2 cellular contexts compared by ENCODE assay signal in the genomic region with DNA sequence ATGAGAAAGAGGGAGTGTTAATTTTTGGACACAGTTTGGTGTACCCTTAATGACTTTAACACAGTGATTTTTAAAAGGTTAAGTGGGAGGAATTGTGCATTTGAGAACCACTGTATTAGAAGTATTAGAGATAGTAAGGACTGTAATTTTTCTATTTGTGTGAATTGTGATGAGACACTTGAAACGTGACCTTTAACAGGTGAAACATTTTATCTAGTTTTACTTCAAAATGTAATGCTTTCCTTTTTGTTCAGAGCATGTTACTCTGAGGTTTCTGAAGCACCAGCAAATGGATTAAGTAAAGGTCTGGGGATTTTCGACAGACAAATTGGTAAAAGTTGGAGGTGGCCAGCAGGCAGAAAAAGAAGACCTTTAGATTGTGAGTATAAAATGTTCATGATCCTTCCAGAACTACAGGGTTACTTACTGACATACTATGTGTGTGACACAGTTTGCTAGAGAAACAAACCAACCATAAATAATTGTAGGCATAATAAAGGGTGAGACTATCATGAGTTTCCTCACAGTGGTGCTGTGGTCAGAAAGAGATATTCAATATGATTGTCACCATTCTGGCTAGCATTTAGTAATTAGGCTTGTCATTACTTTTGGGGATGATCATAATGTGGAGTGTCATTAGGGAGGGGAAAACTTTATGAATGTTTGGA.
TF ChIP-seq lines count a peak whose summit lies in the region.

No MANE protein-coding gene starts in this region.

TF ChIP-seq in HEK293, 187 proteins besides CTCF, POLR2A, EP300 and RAD21 (continued from another document):
- TF ChIP-seq, protein P1, sequence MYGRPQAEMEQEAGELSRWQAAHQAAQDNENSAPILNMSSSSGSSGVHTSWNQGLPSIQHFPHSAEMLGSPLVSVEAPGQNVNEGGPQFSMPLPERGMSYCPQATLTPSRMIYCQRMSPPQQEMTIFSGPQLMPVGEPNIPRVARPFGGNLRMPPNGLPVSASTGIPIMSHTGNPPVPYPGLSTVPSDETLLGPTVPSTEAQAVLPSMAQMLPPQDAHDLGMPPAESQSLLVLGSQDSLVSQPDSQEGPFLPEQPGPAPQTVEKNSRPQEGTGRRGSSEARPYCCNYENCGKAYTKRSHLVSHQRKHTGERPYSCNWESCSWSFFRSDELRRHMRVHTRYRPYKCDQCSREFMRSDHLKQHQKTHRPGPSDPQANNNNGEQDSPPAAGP (tag by site-specific recombination; IDR thresholded peaks at IDR 0.05): 0 out of 2 replicates have a peak, but pooled peaks have one; percentile 44
- TF ChIP-seq ZNF600 (tag by site-specific recombination; IDR thresholded peaks at IDR 0.05) (0 out of 2 replicates have a peak, but pooled peaks have one; percentile 28), ZNF23 (tag by site-specific recombination; IDR thresholded peaks at IDR 0.05; ENCODE audit: borderline replicate concordance) (no peak), ZNF791 (tag by site-specific recombination; IDR thresholded peaks at IDR 0.05) (no peak), ZNF660 (tag by site-specific recombination; IDR thresholded peaks at IDR 0.05) (peak; percentile 89), ZNF843 (tag by site-specific recombination; IDR thresholded peaks at IDR 0.05) (0 out of 2 replicates have a peak, but pooled peaks have one; percentile 20), WT1 (tag by site-specific recombination; IDR thresholded peaks at IDR 0.05) (peak; percentile 58; the same call in 1 of the 2 replicates), ZEB2 (tag by site-specific recombination; IDR thresholded peaks at IDR 0.05) (0 out of 2 replicates have a peak, but pooled peaks have one; percentile 39), ZNF274 (IDR thresholded peaks at IDR 0.05; ENCODE audit: low read length) (no peak), ZNF274 (tag by site-specific recombination; IDR thresholded peaks at IDR 0.05; ENCODE audit: borderline replicate concordance) (no peak), KLF16 (tag by site-specific recombination; IDR thresholded peaks at IDR 0.05) (no peak)
- TF ChIP-seq, protein P2, sequence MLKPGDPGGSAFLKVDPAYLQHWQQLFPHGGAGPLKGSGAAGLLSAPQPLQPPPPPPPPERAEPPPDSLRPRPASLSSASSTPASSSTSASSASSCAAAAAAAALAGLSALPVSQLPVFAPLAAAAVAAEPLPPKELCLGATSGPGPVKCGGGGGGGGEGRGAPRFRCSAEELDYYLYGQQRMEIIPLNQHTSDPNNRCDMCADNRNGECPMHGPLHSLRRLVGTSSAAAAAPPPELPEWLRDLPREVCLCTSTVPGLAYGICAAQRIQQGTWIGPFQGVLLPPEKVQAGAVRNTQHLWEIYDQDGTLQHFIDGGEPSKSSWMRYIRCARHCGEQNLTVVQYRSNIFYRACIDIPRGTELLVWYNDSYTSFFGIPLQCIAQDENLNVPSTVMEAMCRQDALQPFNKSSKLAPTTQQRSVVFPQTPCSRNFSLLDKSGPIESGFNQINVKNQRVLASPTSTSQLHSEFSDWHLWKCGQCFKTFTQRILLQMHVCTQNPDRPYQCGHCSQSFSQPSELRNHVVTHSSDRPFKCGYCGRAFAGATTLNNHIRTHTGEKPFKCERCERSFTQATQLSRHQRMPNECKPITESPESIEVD (tag by site-specific recombination; IDR thresholded peaks at IDR 0.05): peak; percentile 62; the same call in 1 of the 2 replicates
- TF ChIP-seq, protein P3, sequence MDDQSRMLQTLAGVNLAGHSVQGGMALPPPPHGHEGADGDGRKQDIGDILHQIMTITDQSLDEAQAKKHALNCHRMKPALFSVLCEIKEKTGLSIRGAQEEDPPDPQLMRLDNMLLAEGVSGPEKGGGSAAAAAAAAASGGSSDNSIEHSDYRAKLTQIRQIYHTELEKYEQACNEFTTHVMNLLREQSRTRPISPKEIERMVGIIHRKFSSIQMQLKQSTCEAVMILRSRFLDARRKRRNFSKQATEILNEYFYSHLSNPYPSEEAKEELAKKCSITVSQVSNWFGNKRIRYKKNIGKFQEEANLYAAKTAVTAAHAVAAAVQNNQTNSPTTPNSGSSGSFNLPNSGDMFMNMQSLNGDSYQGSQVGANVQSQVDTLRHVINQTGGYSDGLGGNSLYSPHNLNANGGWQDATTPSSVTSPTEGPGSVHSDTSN (CRISPR knock-in tag; IDR thresholded peaks at IDR 0.05): no peak
- TF ChIP-seq, protein P4, sequence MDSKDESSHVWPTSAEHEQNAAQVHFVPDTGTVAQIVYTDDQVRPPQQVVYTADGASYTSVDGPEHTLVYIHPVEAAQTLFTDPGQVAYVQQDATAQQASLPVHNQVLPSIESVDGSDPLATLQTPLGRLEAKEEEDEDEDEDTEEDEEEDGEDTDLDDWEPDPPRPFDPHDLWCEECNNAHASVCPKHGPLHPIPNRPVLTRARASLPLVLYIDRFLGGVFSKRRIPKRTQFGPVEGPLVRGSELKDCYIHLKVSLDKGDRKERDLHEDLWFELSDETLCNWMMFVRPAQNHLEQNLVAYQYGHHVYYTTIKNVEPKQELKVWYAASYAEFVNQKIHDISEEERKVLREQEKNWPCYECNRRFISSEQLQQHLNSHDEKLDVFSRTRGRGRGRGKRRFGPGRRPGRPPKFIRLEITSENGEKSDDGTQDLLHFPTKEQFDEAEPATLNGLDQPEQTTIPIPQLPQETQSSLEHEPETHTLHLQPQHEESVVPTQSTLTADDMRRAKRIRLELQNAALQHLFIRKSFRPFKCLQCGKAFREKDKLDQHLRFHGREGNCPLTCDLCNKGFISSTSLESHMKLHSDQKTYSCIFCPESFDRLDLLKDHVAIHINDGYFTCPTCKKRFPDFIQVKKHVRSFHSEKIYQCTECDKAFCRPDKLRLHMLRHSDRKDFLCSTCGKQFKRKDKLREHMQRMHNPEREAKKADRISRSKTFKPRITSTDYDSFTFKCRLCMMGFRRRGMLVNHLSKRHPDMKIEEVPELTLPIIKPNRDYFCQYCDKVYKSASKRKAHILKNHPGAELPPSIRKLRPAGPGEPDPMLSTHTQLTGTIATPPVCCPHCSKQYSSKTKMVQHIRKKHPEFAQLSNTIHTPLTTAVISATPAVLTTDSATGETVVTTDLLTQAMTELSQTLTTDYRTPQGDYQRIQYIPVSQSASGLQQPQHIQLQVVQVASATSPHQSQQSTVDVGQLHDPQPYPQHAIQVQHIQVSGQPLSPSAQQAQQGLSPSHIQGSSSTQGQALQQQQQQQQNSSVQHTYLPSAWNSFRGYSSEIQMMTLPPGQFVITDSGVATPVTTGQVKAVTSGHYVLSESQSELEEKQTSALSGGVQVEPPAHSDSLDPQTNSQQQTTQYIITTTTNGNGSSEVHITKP (tag by site-specific recombination; IDR thresholded peaks at IDR 0.05): 0 out of 2 replicates have a peak, but pooled peaks have one; percentile 32
TF ChIP-seq in HEK293: peak in this region for 9.

TF ChIP-seq in K562, 482 proteins besides CTCF, POLR2A, EP300 and RAD21 (continues in another document):
- TF ChIP-seq, protein P5, sequence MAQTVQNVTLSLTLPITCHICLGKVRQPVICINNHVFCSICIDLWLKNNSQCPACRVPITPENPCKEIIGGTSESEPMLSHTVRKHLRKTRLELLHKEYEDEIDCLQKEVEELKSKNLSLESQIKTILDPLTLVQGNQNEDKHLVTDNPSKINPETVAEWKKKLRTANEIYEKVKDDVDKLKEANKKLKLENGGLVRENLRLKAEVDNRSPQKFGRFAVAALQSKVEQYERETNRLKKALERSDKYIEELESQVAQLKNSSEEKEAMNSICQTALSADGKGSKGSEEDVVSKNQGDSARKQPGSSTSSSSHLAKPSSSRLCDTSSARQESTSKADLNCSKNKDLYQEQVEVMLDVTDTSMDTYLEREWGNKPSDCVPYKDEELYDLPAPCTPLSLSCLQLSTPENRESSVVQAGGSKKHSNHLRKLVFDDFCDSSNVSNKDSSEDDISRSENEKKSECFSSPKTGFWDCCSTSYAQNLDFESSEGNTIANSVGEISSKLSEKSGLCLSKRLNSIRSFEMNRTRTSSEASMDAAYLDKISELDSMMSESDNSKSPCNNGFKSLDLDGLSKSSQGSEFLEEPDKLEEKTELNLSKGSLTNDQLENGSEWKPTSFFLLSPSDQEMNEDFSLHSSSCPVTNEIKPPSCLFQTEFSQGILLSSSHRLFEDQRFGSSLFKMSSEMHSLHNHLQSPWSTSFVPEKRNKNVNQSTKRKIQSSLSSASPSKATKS (CRISPR knock-in tag; IDR thresholded peaks at IDR 0.05): no peak
- TF ChIP-seq, protein P6, sequence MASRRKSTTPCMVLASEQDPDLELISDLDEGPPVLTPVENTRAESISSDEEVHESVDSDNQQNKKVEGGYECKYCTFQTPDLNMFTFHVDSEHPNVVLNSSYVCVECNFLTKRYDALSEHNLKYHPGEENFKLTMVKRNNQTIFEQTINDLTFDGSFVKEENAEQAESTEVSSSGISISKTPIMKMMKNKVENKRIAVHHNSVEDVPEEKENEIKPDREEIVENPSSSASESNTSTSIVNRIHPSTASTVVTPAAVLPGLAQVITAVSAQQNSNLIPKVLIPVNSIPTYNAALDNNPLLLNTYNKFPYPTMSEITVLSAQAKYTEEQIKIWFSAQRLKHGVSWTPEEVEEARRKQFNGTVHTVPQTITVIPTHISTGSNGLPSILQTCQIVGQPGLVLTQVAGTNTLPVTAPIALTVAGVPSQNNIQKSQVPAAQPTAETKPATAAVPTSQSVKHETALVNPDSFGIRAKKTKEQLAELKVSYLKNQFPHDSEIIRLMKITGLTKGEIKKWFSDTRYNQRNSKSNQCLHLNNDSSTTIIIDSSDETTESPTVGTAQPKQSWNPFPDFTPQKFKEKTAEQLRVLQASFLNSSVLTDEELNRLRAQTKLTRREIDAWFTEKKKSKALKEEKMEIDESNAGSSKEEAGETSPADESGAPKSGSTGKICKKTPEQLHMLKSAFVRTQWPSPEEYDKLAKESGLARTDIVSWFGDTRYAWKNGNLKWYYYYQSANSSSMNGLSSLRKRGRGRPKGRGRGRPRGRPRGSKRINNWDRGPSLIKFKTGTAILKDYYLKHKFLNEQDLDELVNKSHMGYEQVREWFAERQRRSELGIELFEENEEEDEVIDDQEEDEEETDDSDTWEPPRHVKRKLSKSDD (conservative IDR thresholded peaks at IDR 0.05; ENCODE audit: low read length): no peak
- TF ChIP-seq, protein P7, sequence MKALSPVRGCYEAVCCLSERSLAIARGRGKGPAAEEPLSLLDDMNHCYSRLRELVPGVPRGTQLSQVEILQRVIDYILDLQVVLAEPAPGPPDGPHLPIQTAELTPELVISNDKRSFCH (CRISPR knock-in tag; IDR thresholded peaks at IDR 0.05): no peak
- TF ChIP-seq, protein P7 (tag; IDR thresholded peaks at IDR 0.05): no peak
- no peak for TF ChIP-seq ARNT (IDR thresholded peaks at IDR 0.05)
- TF ChIP-seq HOXB6 (CRISPR knock-in tag; IDR thresholded peaks at IDR 0.05; ENCODE audit: borderline replicate concordance): no peak
- TF ChIP-seq HDAC8 (tag; IDR thresholded peaks at IDR 0.05): no peak
- TF ChIP-seq, protein P8, sequence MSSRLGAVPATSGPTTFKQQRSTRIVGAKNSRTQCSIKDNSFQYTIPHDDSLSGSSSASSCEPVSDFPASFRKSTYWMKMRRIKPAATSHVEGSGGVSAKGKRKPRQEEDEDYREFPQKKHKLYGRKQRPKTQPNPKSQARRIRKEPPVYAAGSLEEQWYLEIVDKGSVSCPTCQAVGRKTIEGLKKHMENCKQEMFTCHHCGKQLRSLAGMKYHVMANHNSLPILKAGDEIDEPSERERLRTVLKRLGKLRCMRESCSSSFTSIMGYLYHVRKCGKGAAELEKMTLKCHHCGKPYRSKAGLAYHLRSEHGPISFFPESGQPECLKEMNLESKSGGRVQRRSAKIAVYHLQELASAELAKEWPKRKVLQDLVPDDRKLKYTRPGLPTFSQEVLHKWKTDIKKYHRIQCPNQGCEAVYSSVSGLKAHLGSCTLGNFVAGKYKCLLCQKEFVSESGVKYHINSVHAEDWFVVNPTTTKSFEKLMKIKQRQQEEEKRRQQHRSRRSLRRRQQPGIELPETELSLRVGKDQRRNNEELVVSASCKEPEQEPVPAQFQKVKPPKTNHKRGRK (tag; IDR thresholded peaks at IDR 0.05): no peak
- TF ChIP-seq BMI1 (IDR thresholded peaks at IDR 0.05; ENCODE audit: low read length): no peak
- TF ChIP-seq, protein P9, sequence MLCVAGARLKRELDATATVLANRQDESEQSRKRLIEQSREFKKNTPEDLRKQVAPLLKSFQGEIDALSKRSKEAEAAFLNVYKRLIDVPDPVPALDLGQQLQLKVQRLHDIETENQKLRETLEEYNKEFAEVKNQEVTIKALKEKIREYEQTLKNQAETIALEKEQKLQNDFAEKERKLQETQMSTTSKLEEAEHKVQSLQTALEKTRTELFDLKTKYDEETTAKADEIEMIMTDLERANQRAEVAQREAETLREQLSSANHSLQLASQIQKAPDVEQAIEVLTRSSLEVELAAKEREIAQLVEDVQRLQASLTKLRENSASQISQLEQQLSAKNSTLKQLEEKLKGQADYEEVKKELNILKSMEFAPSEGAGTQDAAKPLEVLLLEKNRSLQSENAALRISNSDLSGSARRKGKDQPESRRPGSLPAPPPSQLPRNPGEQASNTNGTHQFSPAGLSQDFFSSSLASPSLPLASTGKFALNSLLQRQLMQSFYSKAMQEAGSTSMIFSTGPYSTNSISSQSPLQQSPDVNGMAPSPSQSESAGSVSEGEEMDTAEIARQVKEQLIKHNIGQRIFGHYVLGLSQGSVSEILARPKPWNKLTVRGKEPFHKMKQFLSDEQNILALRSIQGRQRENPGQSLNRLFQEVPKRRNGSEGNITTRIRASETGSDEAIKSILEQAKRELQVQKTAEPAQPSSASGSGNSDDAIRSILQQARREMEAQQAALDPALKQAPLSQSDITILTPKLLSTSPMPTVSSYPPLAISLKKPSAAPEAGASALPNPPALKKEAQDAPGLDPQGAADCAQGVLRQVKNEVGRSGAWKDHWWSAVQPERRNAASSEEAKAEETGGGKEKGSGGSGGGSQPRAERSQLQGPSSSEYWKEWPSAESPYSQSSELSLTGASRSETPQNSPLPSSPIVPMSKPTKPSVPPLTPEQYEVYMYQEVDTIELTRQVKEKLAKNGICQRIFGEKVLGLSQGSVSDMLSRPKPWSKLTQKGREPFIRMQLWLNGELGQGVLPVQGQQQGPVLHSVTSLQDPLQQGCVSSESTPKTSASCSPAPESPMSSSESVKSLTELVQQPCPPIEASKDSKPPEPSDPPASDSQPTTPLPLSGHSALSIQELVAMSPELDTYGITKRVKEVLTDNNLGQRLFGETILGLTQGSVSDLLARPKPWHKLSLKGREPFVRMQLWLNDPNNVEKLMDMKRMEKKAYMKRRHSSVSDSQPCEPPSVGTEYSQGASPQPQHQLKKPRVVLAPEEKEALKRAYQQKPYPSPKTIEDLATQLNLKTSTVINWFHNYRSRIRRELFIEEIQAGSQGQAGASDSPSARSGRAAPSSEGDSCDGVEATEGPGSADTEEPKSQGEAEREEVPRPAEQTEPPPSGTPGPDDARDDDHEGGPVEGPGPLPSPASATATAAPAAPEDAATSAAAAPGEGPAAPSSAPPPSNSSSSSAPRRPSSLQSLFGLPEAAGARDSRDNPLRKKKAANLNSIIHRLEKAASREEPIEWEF (CRISPR knock-in tag; IDR thresholded peaks at IDR 0.05): no peak
- no peak for TF ChIP-seq GATAD2A (IDR thresholded peaks at IDR 0.05)
- TF ChIP-seq ZNF133 (CRISPR knock-in tag; IDR thresholded peaks at IDR 0.05): no peak
- TF ChIP-seq MTA1 (IDR thresholded peaks at IDR 0.05; ENCODE audit: borderline replicate concordance): no peak
- no peak for TF ChIP-seq COPS2 (conservative IDR thresholded peaks at IDR 0.05)
- no peak for TF ChIP-seq ZNF174 (CRISPR knock-in tag; IDR thresholded peaks at IDR 0.05)
- TF ChIP-seq ZNF143 (CRISPR knock-in tag; IDR thresholded peaks at IDR 0.05): no peak
- TF ChIP-seq ZNF217 (CRISPR knock-in tag; IDR thresholded peaks at IDR 0.05): no peak
- TF ChIP-seq ZNF444 (CRISPR knock-in tag; IDR thresholded peaks at IDR 0.05): no peak
- no peak for TF ChIP-seq SRSF7 (optimal IDR thresholded peaks at IDR 0.05; ENCODE audit: low read depth, low read length)
